ENCODE assay signal across 8 cellular contexts in the genomic region with DNA sequence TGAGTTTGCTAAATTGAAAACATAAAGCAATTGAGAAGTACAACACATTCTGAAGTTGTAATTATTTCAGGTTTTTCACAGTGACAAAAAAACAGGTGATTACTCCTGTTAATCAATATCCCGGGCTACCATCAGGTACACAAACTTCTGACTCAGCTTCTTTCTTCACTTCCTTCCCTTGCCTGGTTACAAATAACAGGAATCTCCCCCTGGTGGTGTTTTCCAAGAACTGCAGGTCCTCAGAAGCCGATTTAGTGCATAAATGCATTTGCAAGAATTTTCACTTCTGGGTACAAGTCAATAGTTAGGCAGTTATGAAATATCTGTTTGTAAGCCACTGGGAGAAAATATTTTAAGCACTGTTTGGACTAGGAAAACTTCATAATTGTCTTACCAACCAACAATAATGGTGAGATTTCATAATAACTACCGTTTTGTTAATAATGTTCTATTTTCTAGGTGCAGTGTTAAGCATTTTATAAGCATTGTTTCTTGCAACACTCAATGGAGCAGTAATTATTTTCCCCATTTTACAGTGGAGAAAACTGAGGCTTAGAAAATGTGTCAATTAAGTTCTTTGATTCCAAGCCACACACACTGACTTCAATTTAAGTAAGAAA. TPM values are rescaled to one million over a fixed set of nuclear protein-coding genes. Genes with fewer than 3 reads are reported as not detected.
A peak's percentile ranks its signal among the peaks of the same experiment; 100 is the strongest.
DNase-seq lines count a peak whose midpoint lies in the region; ATAC-seq, FAIRE-seq and TF ChIP-seq lines count a peak whose summit lies in the region.

No MANE protein-coding gene starts in this region.

- peaks cover 0 to 65% (median 9%) of the 10 kb centered on the region in 9 donors for H3K36me3 ChIP-seq in heart right ventricle

- DNase-seq in NCI-H128 (lab: John Stamatoyannopoulos, UW; ENCODE audit: unreplicated experiment) (peak; percentile 24), SKM-1 treated with dmso at 0.1 percent for 144 hours (lab: John Stamatoyannopoulos, UW; ENCODE audit: unreplicated experiment) (peak; percentile 81), heart right ventricle (peak in 1 of 2 donors; percentile 82), renal cortical epithelial cell (ENCODE audit: low read depth) (peak; percentile 97)
- peak; percentile 61 for DNase-seq in activated naive CD8-positive, alpha-beta T cell treated with anti-CD3 and anti-CD28 coated beads for 36 hours

- peaks cover 2% of the 10 kb centered on the region for H3K4me1 Mint-ChIP-seq in activated naive CD8-positive, alpha-beta T cell treated with anti-CD3 and anti-CD28 coated beads for 36 hours

- peaks cover 0 to 26% (median 0%) of the 10 kb centered on the region in 9 donors for H3K4me1 ChIP-seq in heart right ventricle

- H3K36me3 Mint-ChIP-seq in activated naive CD8-positive, alpha-beta T cell treated with anti-CD3 and anti-CD28 coated beads for 36 hours: no peaks in the 10 kb centered on the region

- intact Hi-C loops in heart right ventricle (cut with DNase I): loop anchor here (1.0 to 10.0 kb wide), 8 partner anchors 52 to 262 kb away; a partner anchor contains a TSS

- ATAC-seq in GM18868 (IDR thresholded peaks at IDR 0.05; ENCODE audit: unreplicated experiment) (peak; percentile 55), heart right ventricle (peak in 7 of 8 donors; percentile 47 to 83 (median 65)), HG02852 (IDR thresholded peaks at IDR 0.05; ENCODE audit: unreplicated experiment) (no peak)

- no peaks in the 10 kb centered on the region for H3K9me3 Mint-ChIP-seq in activated naive CD8-positive, alpha-beta T cell treated with anti-CD3 and anti-CD28 coated beads for 36 hours

- no peak overlapping the region for H3K4me3 Mint-ChIP-seq in activated naive CD8-positive, alpha-beta T cell treated with anti-CD3 and anti-CD28 coated beads for 36 hours

- WGBS in heart right ventricle, 2 donors: 23% methylated on average over 3 of the region's 3 CpGs

- no peak overlapping the region for H3K27ac Mint-ChIP-seq in activated naive CD8-positive, alpha-beta T cell treated with anti-CD3 and anti-CD28 coated beads for 36 hours

- H3K27me3 ChIP-seq in heart right ventricle: no peaks in the 10 kb centered on the region

- peak; percentile 96 for FAIRE-seq in A204.1 (lab: Jason Lieb, UNC)

- peak; percentile 84 to 95 (median 92) for TF ChIP-seq CTCF in heart right ventricle (IDR thresholded peaks at IDR 0.05)

- H3K27me3 Mint-ChIP-seq in activated naive CD8-positive, alpha-beta T cell treated with anti-CD3 and anti-CD28 coated beads for 36 hours: no peaks in the 10 kb centered on the region

- H3K4me3 ChIP-seq in heart right ventricle: no peak overlapping the region

- peak overlapping the region in 1 of 10 donors; percentile 11 for H3K27ac ChIP-seq in heart right ventricle

- H3K9me3 ChIP-seq in heart right ventricle: no peaks in the 10 kb centered on the region

RNA-seq across cellular contexts. Expression of a gene that starts 12.4 kb away (rescaled TPM):
- 10 to 100 TPM; 14.2 to 16.1 TPM for total RNA-seq in activated naive CD8-positive, alpha-beta T cell treated with anti-CD3 and anti-CD28 coated beads for 36 hours
- total RNA-seq in heart right ventricle (1 to 10 TPM; 4.3 to 8.0 (median 5.1) TPM), renal cortical epithelial cell (4.9 and 22.7 TPM in 2 replicates)
- polyA plus RNA-seq in heart right ventricle: 1 to 10 TPM; 2.9 to 3.3 TPM
